ENCODE assay signal across 28 cellular contexts in the genomic region with DNA sequence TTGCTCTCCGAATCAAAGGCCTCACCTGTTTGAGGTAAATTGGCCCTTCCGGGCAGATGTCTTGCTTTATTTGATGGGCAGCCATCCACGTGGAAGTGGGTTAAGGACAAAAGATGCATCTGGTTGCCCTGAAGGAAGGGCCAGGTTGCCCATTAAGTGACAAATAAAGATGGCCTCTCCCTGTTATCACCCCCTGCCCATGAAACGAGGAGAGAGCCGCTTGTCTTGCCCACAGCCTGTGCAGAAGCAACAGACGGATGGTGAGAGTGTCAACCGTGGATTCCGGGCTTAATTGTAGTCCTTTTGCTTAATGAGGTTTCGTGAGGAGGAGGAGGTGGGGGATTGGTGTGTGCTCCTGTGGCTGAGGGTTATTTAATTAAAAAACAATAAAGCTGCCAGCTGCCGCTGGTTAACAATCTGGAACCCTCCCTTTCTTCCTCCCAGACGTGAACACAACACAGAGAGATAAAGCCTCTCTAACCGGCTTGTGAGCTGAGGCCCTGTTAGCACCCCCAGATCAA.
DNase-seq lines count a peak whose midpoint lies in the region; ATAC-seq, FAIRE-seq and TF ChIP-seq lines count a peak whose summit lies in the region.
"Had no signal": no experiment of that assay in that cellular context is flagged by ENCODE, and none has a peak within 500 bp of the region (broad histone marks: within the 10 kb centered on the region; RNA-seq: fewer than 3 reads in every experiment).

No MANE protein-coding gene starts in this region.

- H3K4me3 ChIP-seq in pancreas, result no peak overlapping the region
- H3K4me3 ChIP-seq: skin epidermis, upper lobe of left lung had no signal

- H3K4me3 Mint-ChIP-seq in brain, result peak overlapping the region in 1 of 5 experiments; percentile 22
- H3K4me3 Mint-ChIP-seq: activated B cell treated with CpG ODN at 0.5 μM for 24 hours; activated CD4-positive, alpha-beta memory T cell treated with anti-CD3 and anti-CD28 coated beads, Interleukin-2, amount 10 ng/mL, durations not matched to agents 7 days and 5 days; activated naive CD8-positive, alpha-beta T cell treated with anti-CD3 and anti-CD28 coated beads, Interleukin-2, amount 10 ng/mL, durations not matched to agents 7 days and 5 days; CD4-positive, alpha-beta memory T cell; central memory CD8-positive, alpha-beta T cell had no signal

- no peaks in the 10 kb centered on the region for H3K36me3 Mint-ChIP-seq in brain
- H3K36me3 Mint-ChIP-seq: activated naive CD8-positive, alpha-beta T cell treated with anti-CD3 and anti-CD28 coated beads, Interleukin-2, amount 10 ng/mL, durations not matched to agents 7 days and 5 days; CD4-positive, alpha-beta memory T cell had no signal

- TF ChIP-seq CTCF in brain (conservative IDR thresholded peaks at IDR 0.05) (no peak), pancreas (IDR thresholded peaks at IDR 0.05) (no peak)

- H3K27ac Mint-ChIP-seq in brain, result peak overlapping the region in 4 of 5 experiments; percentile 6 to 92 (median 78)
- H3K27ac Mint-ChIP-seq: activated B cell treated with CpG ODN at 0.5 μM for 24 hours; activated CD4-positive, alpha-beta memory T cell treated with anti-CD3 and anti-CD28 coated beads, Interleukin-2, amount 10 ng/mL, durations not matched to agents 7 days and 5 days; activated naive CD8-positive, alpha-beta T cell treated with anti-CD3 and anti-CD28 coated beads, Interleukin-2, amount 10 ng/mL, durations not matched to agents 7 days and 5 days; CD4-positive, alpha-beta memory T cell had no signal

- H3K9me3 Mint-ChIP-seq in brain, result no peaks in the 10 kb centered on the region
- H3K9me3 Mint-ChIP-seq: activated B cell treated with CpG ODN at 0.5 μM for 24 hours; activated CD4-positive, alpha-beta memory T cell treated with anti-CD3 and anti-CD28 coated beads, Interleukin-2, amount 10 ng/mL, durations not matched to agents 7 days and 5 days; activated naive CD8-positive, alpha-beta T cell treated with anti-CD3 and anti-CD28 coated beads, Interleukin-2, amount 10 ng/mL, durations not matched to agents 7 days and 5 days; CD4-positive, alpha-beta memory T cell; central memory CD8-positive, alpha-beta T cell had no signal

- ATAC-seq in GM18870 (IDR thresholded peaks at IDR 0.05; ENCODE audit: unreplicated experiment), result no peak
- no peak for ATAC-seq in pancreas

- no peak overlapping the region for H3K27ac ChIP-seq in pancreas
- H3K27ac ChIP-seq: skin epidermis, upper lobe of left lung had no signal

- FAIRE-seq in pancreas (lab: Jason Lieb, UNC), result no peak
- FAIRE-seq: GM18507, kidney had no signal

- intact Hi-C loops in pancreas (cut with DNase I), result no loop called here

- no peaks in the 10 kb centered on the region for H3K36me3 ChIP-seq in pancreas
- H3K36me3 ChIP-seq: upper lobe of left lung had no signal

- no peaks in the 10 kb centered on the region for H3K4me1 ChIP-seq in pancreas
- H3K4me1 ChIP-seq: upper lobe of left lung had no signal

- WGBS in pancreas, 2 donors, result 90 to 92% methylated on average over 12 of the region's 12 CpGs

- H3K27me3 ChIP-seq in pancreas, result no peaks in the 10 kb centered on the region
- H3K27me3 ChIP-seq: upper lobe of left lung had no signal

- H3K9me3 ChIP-seq in pancreas, result no peaks in the 10 kb centered on the region
- H3K9me3 ChIP-seq: upper lobe of left lung had no signal

- peaks cover 68% of the 10 kb centered on the region for H3K4me1 Mint-ChIP-seq in brain
- H3K4me1 Mint-ChIP-seq: activated B cell treated with CpG ODN at 0.5 μM for 24 hours; activated CD4-positive, alpha-beta memory T cell treated with anti-CD3 and anti-CD28 coated beads, Interleukin-2, amount 10 ng/mL, durations not matched to agents 7 days and 5 days; activated naive CD8-positive, alpha-beta T cell treated with anti-CD3 and anti-CD28 coated beads, Interleukin-2, amount 10 ng/mL, durations not matched to agents 7 days and 5 days; CD4-positive, alpha-beta memory T cell; central memory CD8-positive, alpha-beta T cell had no signal

- peaks cover 4% of the 10 kb centered on the region for H3K27me3 Mint-ChIP-seq in brain

- DNase-seq in NCI-H1092 (lab: John Stamatoyannopoulos, UW) (peak; percentile 17), NCI-H1092 treated with DMSO at 0.1 percent for 48 hours (lab: John Stamatoyannopoulos, UW) (no peak), NCI-H748 (lab: John Stamatoyannopoulos, UW; ENCODE audit: unreplicated experiment) (peak; percentile 74), retina (peak; percentile 62), pancreas (no peak), DMS53 treated with DMSO at 0.1 percent for 48 hours (lab: John Stamatoyannopoulos, UW; ENCODE audit: unreplicated experiment) (no peak)
- DNase-seq: 8988T; activated B cell treated with CpG ODN at 0.5 μM for 24 hours; activated CD4-positive, alpha-beta memory T cell treated with anti-CD3 and anti-CD28 coated beads, Interleukin-2, amount 10 ng/mL, durations not matched to agents 7 days and 5 days; activated effector memory CD4-positive, alpha-beta T cell treated with anti-CD3 and anti-CD28 coated beads, Interleukin-2, amount 50 U/mL, for 16 hours; activated naive CD8-positive, alpha-beta T cell treated with anti-CD3 and anti-CD28 coated beads, Interleukin-2, amount 10 ng/mL, durations not matched to agents 7 days and 5 days; CD4-positive, alpha-beta memory T cell; DMS79; GOT3; Kasumi-1; kidney; MV-4-11; NCI-H510A treated with DMSO at 0.1 percent for 48 hours; occipital lobe; OCI-M1; stimulated activated CD4-positive, alpha-beta T cell treated with anti-CD3 and anti-CD28 coated beads, Interleukin-1b, Interleukin-23, amount 100 ng/mL, for 48 hours; T-helper 9 cell; upper lobe of left lung had no signal

Comparison
In these comparisons a context has a peak if more than half of its experiments do, and no peak if none do; other contexts are left out.
1. DNase-seq: peak in NCI-H1092 (single experiment), NCI-H748 (single experiment) and retina (single experiment); none in NCI-H1092 treated with DMSO at 0.1 percent for 48 hours (single experiment), pancreas (0 of 6) and DMS53 treated with DMSO at 0.1 percent for 48 hours (single experiment).